In genomic region chr18:62832282-62832681, GRCh38 we compare ENCODE assay signal across 15 cellular contexts.
DNase-seq lines count a peak whose midpoint lies in the region; ATAC-seq and TF ChIP-seq lines count a peak whose summit lies in the region.
"Had no signal": no experiment of that assay in that cellular context is flagged by ENCODE, and none has a peak within 500 bp of the region (broad histone marks: within the 10 kb centered on the region; RNA-seq: fewer than 3 reads in every experiment).

No MANE protein-coding gene starts in this region.

- peaks cover 9% of the 10 kb centered on the region for H3K36me3 ChIP-seq in iPS-18a (ENCODE audit: control insufficient read depth, low read depth, low read length)
- H3K36me3 ChIP-seq in CD8-positive, alpha-beta memory T cell (ENCODE audit: insufficient read depth, low read length), result no peaks in the 10 kb centered on the region

- H3K9me3 Mint-ChIP-seq in CD8-positive, alpha-beta memory T cell, result no peaks in the 10 kb centered on the region
- H3K9me3 Mint-ChIP-seq: activated B cell treated with CpG ODN at 0.5 μM for 24 hours; stimulated activated naive B cell treated with anti-CD40 and anti-IgM and Interleukin-4, amounts not matched to agents 10 μg/mL and 1 μg/mL and 100 μg/mL, for 72 hours had no signal

- peak overlapping the region; percentile 65 for H3K27ac ChIP-seq in iPS-18a (ENCODE audit: low read length)
- H3K27ac ChIP-seq in CD8-positive, alpha-beta memory T cell (ENCODE audit: low read depth, low read length), result no peak overlapping the region

- peaks cover 3 to 9% (median 6%) of the 10 kb centered on the region in 3 donors for H3K36me3 Mint-ChIP-seq in CD8-positive, alpha-beta memory T cell

- peak overlapping the region in 1 of 8 donors; percentile 1 for H3K27ac Mint-ChIP-seq in CD8-positive, alpha-beta memory T cell
- H3K27ac Mint-ChIP-seq: stimulated activated naive B cell treated with anti-CD40 and anti-IgM and Interleukin-4, amounts not matched to agents 10 μg/mL and 1 μg/mL and 100 μg/mL, for 72 hours had no signal

- peaks cover 0 to 13% (median 0%) of the 10 kb centered on the region in 3 donors for H3K4me1 Mint-ChIP-seq in CD8-positive, alpha-beta memory T cell

- ATAC-seq in HG02885 (IDR thresholded peaks at IDR 0.05; ENCODE audit: poor library complexity, unreplicated experiment) (peak; percentile 51), HG03095 (IDR thresholded peaks at IDR 0.05; ENCODE audit: unreplicated experiment) (no peak)

- CTCF ChIA-PET in GM10248 (lab: Yijun Ruan, JAX), result interaction anchor here (0.8 to 1.5 kb wide), 3 partner anchors 15 to 69 kb away, joined by 3 to 4 read pairs (median 3); no protein-coding TSS in a partner anchor
- CTCF ChIA-PET in CD8-positive, alpha-beta memory T cell (lab: Charles Lee), result interaction anchor here (1.2 kb wide), 1 partner anchor 117 kb away, joined by 3 read pairs; the partner anchor contains the start of gene PHLPP1

- no peaks in the 10 kb centered on the region for H3K9me3 ChIP-seq in iPS-18a (ENCODE audit: control insufficient read depth, low read depth, low read length)
- H3K9me3 ChIP-seq in CD8-positive, alpha-beta memory T cell (ENCODE audit: low read length), result no peaks in the 10 kb centered on the region

- DNase-seq in GM10248 (ENCODE audit: extremely low spot score) (peak; percentile 18), NCI-H748 treated with DMSO at 0.1 percent for 48 hours (lab: John Stamatoyannopoulos, UW) (peak; percentile 78), GM10266 (ENCODE audit: extremely low spot score) (no peak)
- DNase-seq in stimulated activated CD4-positive, alpha-beta T cell treated with anti-CD3 and anti-CD28 coated beads, Interleukin-1b, Interleukin-23, amount 100 ng/mL, for 48 hours, result no peak
- DNase-seq in CD8-positive, alpha-beta memory T cell, result no peak
- DNase-seq: activated B cell treated with CpG ODN at 0.5 μM for 24 hours; aorta; effector CD4-positive, alpha-beta T cell; NCI-H2029; occipital lobe; stimulated activated naive B cell treated with anti-CD40 and anti-IgM and Interleukin-4, amounts not matched to agents 10 μg/mL and 1 μg/mL and 100 μg/mL, for 72 hours had no signal

- peaks cover 34% of the 10 kb centered on the region for H3K4me1 ChIP-seq in iPS-18a (ENCODE audit: control insufficient read depth, low read depth, low read length)
- no peaks in the 10 kb centered on the region for H3K4me1 ChIP-seq in CD8-positive, alpha-beta memory T cell (ENCODE audit: insufficient read depth, low read length)

- no peaks in the 10 kb centered on the region for H3K27me3 Mint-ChIP-seq in CD8-positive, alpha-beta memory T cell
- H3K27me3 Mint-ChIP-seq: activated B cell treated with CpG ODN at 0.5 μM for 24 hours; stimulated activated naive B cell treated with anti-CD40 and anti-IgM and Interleukin-4, amounts not matched to agents 10 μg/mL and 1 μg/mL and 100 μg/mL, for 72 hours had no signal

- H3K4me3 Mint-ChIP-seq in CD8-positive, alpha-beta memory T cell, result no peak overlapping the region
- H3K4me3 Mint-ChIP-seq: activated B cell treated with CpG ODN at 0.5 μM for 24 hours; stimulated activated naive B cell treated with anti-CD40 and anti-IgM and Interleukin-4, amounts not matched to agents 10 μg/mL and 1 μg/mL and 100 μg/mL, for 72 hours had no signal

- H3K4me3 ChIP-seq in iPS-18a (ENCODE audit: low read length), result peak overlapping the region; percentile 31
- H3K4me3 ChIP-seq in CD8-positive, alpha-beta memory T cell (ENCODE audit: low read length), result no peak overlapping the region
- H3K4me3 ChIP-seq: lung had no signal

- no peak for TF ChIP-seq CTCF in GM10248 (IDR thresholded peaks at IDR 0.05; ENCODE audit: control extremely low read depth, extremely low read depth, low read depth, missing control alignments)
- TF ChIP-seq CTCF in GM10266 (IDR thresholded peaks at IDR 0.05; ENCODE audit: control insufficient read depth, insufficient read depth, low read depth, missing control alignments), result no peak

- POLR2A ChIA-PET in GM10248 (lab: Yijun Ruan, JAX), result no interaction called here
- POLR2A ChIA-PET in CD8-positive, alpha-beta memory T cell (lab: Charles Lee), result no interaction called here

- H3K27me3 ChIP-seq in iPS-18a (ENCODE audit: control insufficient read depth, insufficient read depth, low read length), result no peaks in the 10 kb centered on the region
- H3K27me3 ChIP-seq in CD8-positive, alpha-beta memory T cell (ENCODE audit: insufficient read depth, low read length, poor library complexity, severe bottlenecking), result no peaks in the 10 kb centered on the region

- H3K9ac ChIP-seq in iPS-18a (ENCODE audit: low read length), result peak overlapping the region; percentile 32

Comparison
In these comparisons a context has a peak if more than half of its experiments do, and no peak if none do; other contexts are left out.
1. DNase-seq: peak in GM10248 (single experiment) and NCI-H748 treated with DMSO at 0.1 percent for 48 hours (single experiment); none in stimulated activated CD4-positive, alpha-beta T cell treated with anti-CD3 and anti-CD28 coated beads, Interleukin-1b, Interleukin-23, amount 100 ng/mL, for 48 hours (single experiment), CD8-positive, alpha-beta memory T cell (0 of 5) and GM10266 (single experiment).